In genomic region chr2:157891630-157892016, GRCh38 we compare ENCODE assay signal across 18 cellular contexts. TPM values are rescaled to one million over a fixed set of nuclear protein-coding genes. Genes with fewer than 3 reads are reported as not detected.
DNase-seq lines count a peak whose midpoint lies in the region; ATAC-seq and TF ChIP-seq lines count a peak whose summit lies in the region.
"Had no signal": no experiment of that assay in that cellular context is flagged by ENCODE, and none has a peak within 500 bp of the region (broad histone marks: within the 10 kb centered on the region; RNA-seq: fewer than 3 reads in every experiment).

No MANE protein-coding gene starts in this region.

- no peak overlapping the region for H3K4me3 ChIP-seq in breast epithelium
- H3K4me3 ChIP-seq: ovary, sigmoid colon, tibial nerve had no signal

- no peak for TF ChIP-seq POLR2A in breast epithelium (IDR thresholded peaks at IDR 0.05)

- H3K4me1 ChIP-seq in breast epithelium = no peaks in the 10 kb centered on the region

- DNase-seq in stimulated activated naive CD8-positive, alpha-beta T cell treated with anti-CD3 and anti-CD28 coated beads, Interleukin-15, Interleukin-2, amounts not matched to agents 100 U/mL and 50 U/mL, for 24 hours = no peak
- DNase-seq in T-helper 17 cell (no peak), breast epithelium (ENCODE audit: low spot score in 2 of 2) (no peak), COR-L47 (lab: John Stamatoyannopoulos, UW) (no peak), NCI-H1092 treated with DMSO at 0.1 percent for 48 hours (lab: John Stamatoyannopoulos, UW) (no peak)
- no peak for DNase-seq in central memory CD8-positive, alpha-beta T cell (ENCODE audit: low spot score in 2 of 2)
- DNase-seq: activated CD4-positive, CD25-positive, alpha-beta regulatory T cell; activated CD8-positive, alpha-beta memory T cell treated with anti-CD3 and anti-CD28 coated beads, Interleukin-2, amount 50 U/mL, for 48 hours; erythroblast; hypothalamus; mammary epithelial cell; ovary; SHP77 treated with DMSO at 0.1 percent for 48 hours; sigmoid colon; stimulated activated naive B cell treated with anti-CD40 and anti-IgM and Interleukin-4, amounts not matched to agents 10 μg/mL and 1 μg/mL and 100 μg/mL, for 72 hours; T-helper 9 cell had no signal

- peak overlapping the region; percentile 51 for H3K4me3 Mint-ChIP-seq in stimulated activated naive CD8-positive, alpha-beta T cell treated with anti-CD3 and anti-CD28 coated beads, Interleukin-15, Interleukin-2, amounts not matched to agents 100 ng/mL and 50 ng/mL, for 24 hours
- H3K4me3 Mint-ChIP-seq in T-helper 17 cell = peak overlapping the region; percentile 82
- H3K4me3 Mint-ChIP-seq in central memory CD8-positive, alpha-beta T cell = peak overlapping the region; percentile 36
- H3K4me3 Mint-ChIP-seq: stimulated activated naive B cell treated with anti-CD40 and anti-IgM and Interleukin-4, amounts not matched to agents 10 μg/mL and 1 μg/mL and 100 μg/mL, for 72 hours had no signal

- peak overlapping the region; percentile 72 for H3K27ac Mint-ChIP-seq in stimulated activated naive CD8-positive, alpha-beta T cell treated with anti-CD3 and anti-CD28 coated beads, Interleukin-15, Interleukin-2, amounts not matched to agents 100 ng/mL and 50 ng/mL, for 24 hours
- H3K27ac Mint-ChIP-seq in T-helper 17 cell = peak overlapping the region; percentile 93
- H3K27ac Mint-ChIP-seq in central memory CD8-positive, alpha-beta T cell (ENCODE audit: low read depth) = peak overlapping the region; percentile 13
- H3K27ac Mint-ChIP-seq: stimulated activated naive B cell treated with anti-CD40 and anti-IgM and Interleukin-4, amounts not matched to agents 10 μg/mL and 1 μg/mL and 100 μg/mL, for 72 hours had no signal

- no peaks in the 10 kb centered on the region for H3K36me3 Mint-ChIP-seq in stimulated activated naive CD8-positive, alpha-beta T cell treated with anti-CD3 and anti-CD28 coated beads, Interleukin-15, Interleukin-2, amounts not matched to agents 100 ng/mL and 50 ng/mL, for 24 hours (ENCODE audit: low read depth)
- H3K36me3 Mint-ChIP-seq in T-helper 17 cell (ENCODE audit: low read depth) = peaks cover 4% of the 10 kb centered on the region
- peaks cover 2% of the 10 kb centered on the region for H3K36me3 Mint-ChIP-seq in central memory CD8-positive, alpha-beta T cell (ENCODE audit: insufficient read depth)

- no peaks in the 10 kb centered on the region for H3K36me3 ChIP-seq in breast epithelium
- H3K36me3 ChIP-seq: ovary, sigmoid colon, tibial nerve had no signal

- TF ChIP-seq CTCF in breast epithelium (IDR thresholded peaks at IDR 0.05) = no peak

- no peaks in the 10 kb centered on the region for H3K27me3 ChIP-seq in breast epithelium
- H3K27me3 ChIP-seq: ovary, sigmoid colon, tibial nerve had no signal

- H3K9me3 ChIP-seq in T-helper 17 cell (ENCODE audit: control insufficient read depth, low read length, poor library complexity, severe bottlenecking) (no peaks in the 10 kb centered on the region), breast epithelium (no peaks in the 10 kb centered on the region)
- H3K9me3 ChIP-seq: ovary, sigmoid colon, tibial nerve had no signal

- intact Hi-C loops in breast epithelium (cut with DNase I; ENCODE audit: low total_unique reads) = no loop called here

- H3K9me3 Mint-ChIP-seq in stimulated activated naive CD8-positive, alpha-beta T cell treated with anti-CD3 and anti-CD28 coated beads, Interleukin-15, Interleukin-2, amounts not matched to agents 100 ng/mL and 50 ng/mL, for 24 hours = no peaks in the 10 kb centered on the region
- no peaks in the 10 kb centered on the region for H3K9me3 Mint-ChIP-seq in central memory CD8-positive, alpha-beta T cell

- H3K27ac ChIP-seq in breast epithelium = no peak overlapping the region
- H3K27ac ChIP-seq: ovary, sigmoid colon, tibial nerve had no signal

- H3K27me3 Mint-ChIP-seq in stimulated activated naive CD8-positive, alpha-beta T cell treated with anti-CD3 and anti-CD28 coated beads, Interleukin-15, Interleukin-2, amounts not matched to agents 100 ng/mL and 50 ng/mL, for 24 hours = no peaks in the 10 kb centered on the region
- H3K27me3 Mint-ChIP-seq in T-helper 17 cell = no peaks in the 10 kb centered on the region
- no peaks in the 10 kb centered on the region for H3K27me3 Mint-ChIP-seq in central memory CD8-positive, alpha-beta T cell

- peaks cover 56% of the 10 kb centered on the region for H3K4me1 Mint-ChIP-seq in stimulated activated naive CD8-positive, alpha-beta T cell treated with anti-CD3 and anti-CD28 coated beads, Interleukin-15, Interleukin-2, amounts not matched to agents 100 ng/mL and 50 ng/mL, for 24 hours (ENCODE audit: low read depth)
- H3K4me1 Mint-ChIP-seq in T-helper 17 cell = peaks cover 43% of the 10 kb centered on the region
- H3K4me1 Mint-ChIP-seq in central memory CD8-positive, alpha-beta T cell = peaks cover 20% of the 10 kb centered on the region
- H3K4me1 Mint-ChIP-seq: stimulated activated naive B cell treated with anti-CD40 and anti-IgM and Interleukin-4, amounts not matched to agents 10 μg/mL and 1 μg/mL and 100 μg/mL, for 72 hours had no signal

- no peak for ATAC-seq in stimulated activated naive CD8-positive, alpha-beta T cell treated with anti-CD3 and anti-CD28 coated beads, Interleukin-15, Interleukin-2, amounts not matched to agents 100 U/mL and 50 U/mL, for 24 hours
- no peak for ATAC-seq in T-helper 17 cell
- no peak for ATAC-seq in central memory CD8-positive, alpha-beta T cell (replicated peaks; ENCODE audit: extremely low read depth, poor library complexity, severe bottlenecking)
- ATAC-seq: stimulated activated naive B cell treated with anti-CD40 and anti-IgM and Interleukin-4, amounts not matched to agents 10 μg/mL and 1 μg/mL and 100 μg/mL, for 72 hours had no signal

RNA-seq across cellular contexts. Expression of gene ACVR1, which starts 15.5 kb away (rescaled TPM):
- 10 to 100 TPM; 37.4 to 38.2 TPM for total RNA-seq in T-helper 17 cell
- 10 to 100 TPM; 31.5 to 45.4 (median 32.8) TPM for total RNA-seq in breast epithelium

Comparison
In these comparisons a context has a peak if more than half of its experiments do, and no peak if none do; other contexts are left out.
1. H3K27ac Mint-ChIP-seq: peak in every context shown above with its lines; median percentile 93 in T-helper 17 cell; 72 in stimulated activated naive CD8-positive, alpha-beta T cell treated with anti-CD3 and anti-CD28 coated beads, Interleukin-15, Interleukin-2, amounts not matched to agents 100 ng/mL and 50 ng/mL, for 24 hours; 13 in central memory CD8-positive, alpha-beta T cell.